In genomic region chr2:15916-16315, GRCh38 we compare ENCODE assay signal across 7 cellular contexts. TPM values are rescaled to one million over a fixed set of nuclear protein-coding genes. Genes with fewer than 3 reads are reported as not detected.
DNase-seq lines count a peak whose midpoint lies in the region; FAIRE-seq and TF ChIP-seq lines count a peak whose summit lies in the region.
"Not testable (repeated sequence)": the region's sequence is repeated elsewhere in the genome, so short reads cannot be mapped to it uniquely, and the experiment has no call there.
"Had no signal": no experiment of that assay in that cellular context is flagged by ENCODE, and none has a peak within 500 bp of the region (broad histone marks: within the 10 kb centered on the region; RNA-seq: fewer than 3 reads in every experiment).

No MANE protein-coding gene starts in this region.

- not testable (repeated sequence) for H3K9me3 ChIP-seq in mammary epithelial cell (replicated peaks; ENCODE audit: insufficient read depth, low read length)

- not testable (repeated sequence) for H3K4me3 Mint-ChIP-seq in activated naive CD4-positive, alpha-beta T cell treated with anti-CD3 and anti-CD28 coated beads, Interleukin-2, amount 50 U/mL, for 24 hours

- not testable (repeated sequence) for H4K20me1 ChIP-seq in mammary epithelial cell (ENCODE audit: insufficient read depth, low read length)

- dilution Hi-C loops in mammary epithelial cell (cut with HindIII; ENCODE audit: low sequenced_read_pairs): not testable (repeated sequence)

- H3K27ac ChIP-seq in mammary epithelial cell (ENCODE audit: insufficient read depth, low read depth, low read length): not testable (repeated sequence)

- CTCF ChIA-PET in mammary epithelial cell (lab: Charles Lee; ENCODE audit: low non-redundant PET): interaction anchor here (0.6 kb wide), 1 partner anchor 126 kb away, joined by 6 read pairs; no protein-coding TSS in a partner anchor

- H3K9me3 Mint-ChIP-seq in activated naive CD4-positive, alpha-beta T cell treated with anti-CD3 and anti-CD28 coated beads, Interleukin-2, amount 50 U/mL, for 24 hours: not testable (repeated sequence)

- not testable (repeated sequence) for H3K4me1 ChIP-seq in mammary epithelial cell (ENCODE audit: insufficient read depth, low read length)

- not testable (repeated sequence) for H3K4me2 ChIP-seq in mammary epithelial cell (ENCODE audit: insufficient read depth, low read depth, low read length)

- peaks cover 11% of the 10 kb centered on the region for H3K27me3 Mint-ChIP-seq in activated naive CD4-positive, alpha-beta T cell treated with anti-CD3 and anti-CD28 coated beads, Interleukin-2, amount 50 U/mL, for 24 hours

- not testable (repeated sequence) for H3K27me3 ChIP-seq in mammary epithelial cell (ENCODE audit: insufficient read depth, low read length)

- not testable (repeated sequence) for H3K79me2 ChIP-seq in mammary epithelial cell (ENCODE audit: insufficient read depth, low read length)

- not testable (repeated sequence) for H3K4me3 ChIP-seq in mammary epithelial cell (replicated peaks in 1 of 3; ENCODE audit: insufficient read depth in 1 of 3, low read depth in 2 of 3, low read length in 3 of 3)

- peak overlapping the region; percentile 38 for H3K27ac Mint-ChIP-seq in activated naive CD4-positive, alpha-beta T cell treated with anti-CD3 and anti-CD28 coated beads, Interleukin-2, amount 50 U/mL, for 24 hours

- not testable (repeated sequence) for DNase-seq in GM12891 (ENCODE audit: insufficient read length, low spot score)
- DNase-seq in LHCN-M2 (ENCODE audit: low read depth) (peak; percentile 2), RPMI7951 (ENCODE audit: low read depth) (peak; percentile 16), mammary epithelial cell (peak; percentile 50), kidney tubule cell (ENCODE audit: low spot score) (peak; percentile 29)

- not testable (repeated sequence) for H3K9ac ChIP-seq in mammary epithelial cell (ENCODE audit: insufficient read depth, low read length)

- in situ Hi-C loops in mammary epithelial cell (cut with MboI; ENCODE audit: low sequenced_read_pairs in 2 of 2): not testable (repeated sequence)

- BruUV-seq in mammary epithelial cell (replicated peaks; lab: Mats Ljungman, UMichigan): not testable (repeated sequence)

- not testable (repeated sequence) for H3K36me3 Mint-ChIP-seq in activated naive CD4-positive, alpha-beta T cell treated with anti-CD3 and anti-CD28 coated beads, Interleukin-2, amount 50 U/mL, for 24 hours

- not testable (repeated sequence) for TF ChIP-seq CTCF in mammary epithelial cell (conservative IDR thresholded peaks at IDR 0.05 in 1 of 2, IDR thresholded peaks at IDR 0.05 in 1 of 2; ENCODE audit: extremely low read depth in 1 of 2, insufficient read depth in 1 of 2, low read depth in 1 of 2, low read length in 2 of 2)

- WGBS in mammary epithelial cell (ENCODE audit: low coverage, missing lambda C conversion rate): 24% methylated on average over 2 of the region's 2 CpGs

- intact Hi-C loops in mammary epithelial cell (cut with micrococcal nuclease): not testable (repeated sequence)

- H2AFZ ChIP-seq in mammary epithelial cell (ENCODE audit: low read depth, low read length): not testable (repeated sequence)

- H3K4me1 Mint-ChIP-seq in activated naive CD4-positive, alpha-beta T cell treated with anti-CD3 and anti-CD28 coated beads, Interleukin-2, amount 50 U/mL, for 24 hours: not testable (repeated sequence)

- peak; percentile 33 for FAIRE-seq in GM12891 (lab: Jason Lieb, UNC)

- not testable (repeated sequence) for TF ChIP-seq POLR2A in GM12891 (IDR thresholded peaks at IDR 0.05; ENCODE audit: low read depth, low read length)

- not testable (repeated sequence) for H3K36me3 ChIP-seq in mammary epithelial cell (ENCODE audit: insufficient read depth, low read length)

RNA-seq across cellular contexts. Expression of gene FAM110C, which starts 30.4 kb away (rescaled TPM):
- not detected for polyA plus RNA-seq in GM12891 (2012; ENCODE audit: low read depth, missing spikeins)
- total RNA-seq in LHCN-M2 (2014; rRNA removed): not detected in 2 replicates
- polyA plus RNA-seq in LHCN-M2 (2012): not detected
- not detected in 2 replicates for total RNA-seq in RPMI7951 (2014; rRNA removed; shearing (Covaris generic))
- 10 to 100 TPM; 37.3 to 46.9 TPM for total RNA-seq in mammary epithelial cell
- 18.5 TPM for polyA plus RNA-seq in mammary epithelial cell
- 31.2 TPM for polyA minus RNA-seq in mammary epithelial cell
- polyA plus RNA-seq: BJ had no signal

Comparison
In these comparisons a context has a peak if more than half of its experiments do, and no peak if none do; other contexts are left out.
1. RNA of gene FAM110C, which starts 30.4 kb away (total RNA-seq): 37.3 to 46.9 TPM in mammary epithelial cell; not detected in LHCN-M2 and not detected in RPMI7951; every median in the first group is over 10 times any median in the second.